In genomic region chr4:786861-787300, GRCh38 we compare ENCODE assay signal across 1 cellular context.
A peak's percentile ranks its signal among the peaks of the same experiment; 100 is the strongest.
TF ChIP-seq lines count a peak whose summit lies in the region.

No MANE protein-coding gene starts in this region.

TF ChIP-seq in HepG2, 621 proteins besides CTCF, POLR2A, EP300 and RAD21 (continued from another document and continues in another):
- TF ChIP-seq ZNF678 (CRISPR knock-in tag; IDR thresholded peaks at IDR 0.05) (no peak), ZBTB38 (CRISPR knock-in tag; IDR thresholded peaks at IDR 0.05) (0 out of 2 replicates have a peak, but pooled peaks have one; percentile 41), ZNF839 (CRISPR knock-in tag; IDR thresholded peaks at IDR 0.05; ENCODE audit: borderline replicate concordance) (no peak), THAP9 (CRISPR knock-in tag; IDR thresholded peaks at IDR 0.05; ENCODE audit: borderline replicate concordance) (no peak; the same call in 1 of the 2 replicates), ZFP36 (IDR thresholded peaks at IDR 0.05; ENCODE audit: borderline replicate concordance, low read depth, low read length, partially characterized antibody) (no peak), ZFP90 (CRISPR knock-in tag; IDR thresholded peaks at IDR 0.05; ENCODE audit: borderline replicate concordance) (no peak), SMYD3 (CRISPR knock-in tag; IDR thresholded peaks at IDR 0.05) (no peak), ZNF382 (CRISPR knock-in tag; IDR thresholded peaks at IDR 0.05; ENCODE audit: borderline replicate concordance) (no peak), CHD4 (IDR thresholded peaks at IDR 0.05; ENCODE audit: borderline replicate concordance, low read length) (no peak), RXRA (CRISPR knock-in tag; IDR thresholded peaks at IDR 0.05) (0 out of 2 replicates have a peak, but pooled peaks have one; percentile 13), ZNF891 (CRISPR knock-in tag; IDR thresholded peaks at IDR 0.05) (no peak), ZNF800 (CRISPR knock-in tag; IDR thresholded peaks at IDR 0.05) (no peak), PHB2 (IDR thresholded peaks at IDR 0.05; ENCODE audit: partially characterized antibody) (no peak), ZFP36L1 (CRISPR knock-in tag; IDR thresholded peaks at IDR 0.05) (no peak), ZNF431 (CRISPR knock-in tag; IDR thresholded peaks at IDR 0.05; ENCODE audit: borderline replicate concordance, low read depth) (no peak), ZNF292 (CRISPR knock-in tag; IDR thresholded peaks at IDR 0.05; ENCODE audit: borderline replicate concordance, low read depth) (no peak), ZNF687 (CRISPR knock-in tag; IDR thresholded peaks at IDR 0.05) (peak; percentile 28; the same call in 1 of the 2 replicates), MAX (IDR thresholded peaks at IDR 0.05) (no peak), HIC2 (CRISPR knock-in tag; IDR thresholded peaks at IDR 0.05; ENCODE audit: low read depth) (peak; percentile 49; the same call in 1 of the 2 replicates), REST (IDR thresholded peaks at IDR 0.05; ENCODE audit: borderline replicate concordance in 1 of 2, low read depth in 1 of 2, low read length in 2 of 2) (no peak), ZNF770 (CRISPR knock-in tag; IDR thresholded peaks at IDR 0.05) (no peak), TEF (CRISPR knock-in tag; IDR thresholded peaks at IDR 0.05) (no peak), SRSF9 (IDR thresholded peaks at IDR 0.05; ENCODE audit: borderline replicate concordance, insufficient read depth, low read depth, low read length, poor library complexity, severe bottlenecking) (no peak), ZBTB37 (CRISPR knock-in tag; IDR thresholded peaks at IDR 0.05) (no peak), SCMH1 (CRISPR knock-in tag; IDR thresholded peaks at IDR 0.05; ENCODE audit: borderline replicate concordance) (no peak), ZFP91 (CRISPR knock-in tag; IDR thresholded peaks at IDR 0.05; ENCODE audit: borderline replicate concordance) (no peak; the same call in 1 of the 2 replicates), AKAP8 (CRISPR knock-in tag; IDR thresholded peaks at IDR 0.05) (peak; percentile 77; the same call in 1 of the 2 replicates), ZNF788 (CRISPR knock-in tag; IDR thresholded peaks at IDR 0.05; ENCODE audit: borderline replicate concordance) (no peak), ZNF136 (CRISPR knock-in tag; IDR thresholded peaks at IDR 0.05; ENCODE audit: low read depth) (no peak), ZKSCAN5 (CRISPR knock-in tag; IDR thresholded peaks at IDR 0.05) (no peak), IRF9 (CRISPR knock-in tag; IDR thresholded peaks at IDR 0.05; ENCODE audit: borderline replicate concordance) (no peak), ZBTB20 (CRISPR knock-in tag; IDR thresholded peaks at IDR 0.05; ENCODE audit: borderline replicate concordance, low read depth) (no peak), CCAR2 (optimal IDR thresholded peaks at IDR 0.05; ENCODE audit: low read depth, low read length) (no peak)
